In the genomic region with DNA sequence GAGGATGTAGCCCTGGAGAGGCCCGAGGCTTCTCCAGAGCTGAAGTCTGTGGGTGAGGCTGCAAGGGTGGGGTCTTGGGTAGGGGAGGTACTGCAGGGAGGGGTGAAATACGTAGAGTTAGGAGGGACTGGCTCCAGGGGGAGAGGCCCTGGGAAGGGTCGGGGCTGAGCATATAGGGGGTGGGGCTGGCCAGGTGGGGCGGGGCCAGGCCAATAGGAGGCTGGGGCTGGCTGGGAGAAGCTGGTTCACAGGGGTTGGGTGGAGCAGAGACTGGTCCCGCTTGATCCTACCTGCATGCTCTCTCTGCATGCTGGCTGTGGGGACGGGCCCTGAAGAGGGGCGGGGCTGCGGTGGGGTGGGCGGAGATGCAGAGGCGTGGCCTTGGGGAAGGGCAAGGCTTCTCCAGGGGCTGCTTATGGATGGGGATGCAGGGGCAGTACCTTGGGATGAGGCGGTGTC, we compare ENCODE assay signal across 8 cellular contexts. TPM values are rescaled to one million over a fixed set of nuclear protein-coding genes. Genes with fewer than 3 reads are reported as not detected.
DNase-seq lines count a peak whose midpoint lies in the region; ATAC-seq and TF ChIP-seq lines count a peak whose summit lies in the region.

No MANE protein-coding gene starts in this region.

- H3K27me3 ChIP-seq in gastroesophageal sphincter = peaks cover 98% of the 10 kb centered on the region

- H3K9me3 ChIP-seq in gastroesophageal sphincter = peaks cover 0 to 15% (median 0%) of the 10 kb centered on the region in 3 donors

- ATAC-seq in gastroesophageal sphincter (peak; percentile 26), GM21717 (IDR thresholded peaks at IDR 0.05; ENCODE audit: unreplicated experiment) (no peak)

- H3K4me3 ChIP-seq in LNCaP clone FGC (ENCODE audit: low read depth, low read length) (no peak overlapping the region), gastroesophageal sphincter (no peak overlapping the region)

- H3K4me1 Mint-ChIP-seq in Calu3 (ENCODE audit: low read depth, unreplicated experiment) = peaks cover 7% of the 10 kb centered on the region

- BruUV-seq in Calu3 (replicated peaks; lab: Mats Ljungman, UMichigan) = no TSS peak

- TF ChIP-seq EP300 in gastroesophageal sphincter (IDR thresholded peaks at IDR 0.05) = no peak

- H3K36me3 Mint-ChIP-seq in Calu3 (ENCODE audit: insufficient read depth, unreplicated experiment) = peaks cover 3% of the 10 kb centered on the region

- no peak overlapping the region for H3K4me3 Mint-ChIP-seq in Calu3 (ENCODE audit: low read depth, unreplicated experiment)

- no peak overlapping the region for H3K27ac ChIP-seq in gastroesophageal sphincter

- H3K36me3 ChIP-seq in gastroesophageal sphincter = no peaks in the 10 kb centered on the region

- H3K4me1 ChIP-seq in gastroesophageal sphincter = peaks cover 0 to 16% (median 6%) of the 10 kb centered on the region in 3 donors

- peaks cover 81% of the 10 kb centered on the region for H3K27me3 Mint-ChIP-seq in Calu3 (ENCODE audit: unreplicated experiment)

- no peak for TF ChIP-seq POLR2A in gastroesophageal sphincter (IDR thresholded peaks at IDR 0.05)

- DNase-seq in Calu3 (peak; percentile 54), LNCaP clone FGC (ENCODE audit: low read depth) (peak; percentile 66), DMS79 treated with DMSO at 0.1 percent for 48 hours (lab: John Stamatoyannopoulos, UW) (no peak), retina (no peak)
- peak; percentile 36 to 48 for DNase-seq in activated CD4-positive, alpha-beta T cell treated with anti-CD3 and anti-CD28 coated beads for 4 hours
- DNase-seq in stimulated activated CD4-positive, alpha-beta T cell treated with anti-CD3 and anti-CD28 coated beads, TNF-alpha, amount 100 ng/mL, for 1 hour (ENCODE audit: low read depth in 3 of 3, low spot score in 1 of 3) = peak in 2 of 3 donors; percentile 8 to 28

- intact Hi-C loops in Calu3 (cut with micrococcal nuclease; ENCODE audit: unreplicated experiment) = no loop called here

- H3K9me3 Mint-ChIP-seq in Calu3 (ENCODE audit: low read depth, unreplicated experiment) = no peaks in the 10 kb centered on the region

- H3K27ac Mint-ChIP-seq in Calu3 (ENCODE audit: unreplicated experiment) = no peak overlapping the region

- TF ChIP-seq CTCF in Calu3 (IDR thresholded peaks at IDR 0.05; ENCODE audit: unreplicated experiment) = no peak
- TF ChIP-seq CTCF in LNCaP clone FGC (IDR thresholded peaks at IDR 0.05; ENCODE audit: control insufficient read depth, extremely low read depth, insufficient read depth) = no peak
- TF ChIP-seq CTCF in gastroesophageal sphincter (IDR thresholded peaks at IDR 0.05) = no peak

- 3% methylated on average over 6 of the region's 11 CpGs; no CpG with 5 or more reads in 1 of the 2 donors for WGBS in gastroesophageal sphincter (ENCODE audit: low coverage in 1 of 2), 2 donors

- CTCF ChIA-PET in Calu3 (lab: Charles Lee) = interaction anchor here (0.5 to 1.1 kb wide), 7 partner anchors 9 to 325 kb away, joined by 3 to 11 read pairs (median 3); no protein-coding TSS in a partner anchor

RNA-seq across cellular contexts. Expression of gene CELF5, which starts 51.9 kb away (rescaled TPM):
- total RNA-seq in Calu3 (2022) (0.40 and 0.64 TPM in 2 replicates), gastroesophageal sphincter (not detected)

Comparison
In these comparisons a context has a peak if more than half of its experiments do, and no peak if none do; other contexts are left out.
1. DNase-seq: peak in Calu3 (single experiment), LNCaP clone FGC (single experiment), activated CD4-positive, alpha-beta T cell treated with anti-CD3 and anti-CD28 coated beads for 4 hours (2 of 2) and stimulated activated CD4-positive, alpha-beta T cell treated with anti-CD3 and anti-CD28 coated beads, TNF-alpha, amount 100 ng/mL, for 1 hour (2 of 3); none in DMS79 treated with DMSO at 0.1 percent for 48 hours (single experiment) and retina (single experiment).